In the genomic region with DNA sequence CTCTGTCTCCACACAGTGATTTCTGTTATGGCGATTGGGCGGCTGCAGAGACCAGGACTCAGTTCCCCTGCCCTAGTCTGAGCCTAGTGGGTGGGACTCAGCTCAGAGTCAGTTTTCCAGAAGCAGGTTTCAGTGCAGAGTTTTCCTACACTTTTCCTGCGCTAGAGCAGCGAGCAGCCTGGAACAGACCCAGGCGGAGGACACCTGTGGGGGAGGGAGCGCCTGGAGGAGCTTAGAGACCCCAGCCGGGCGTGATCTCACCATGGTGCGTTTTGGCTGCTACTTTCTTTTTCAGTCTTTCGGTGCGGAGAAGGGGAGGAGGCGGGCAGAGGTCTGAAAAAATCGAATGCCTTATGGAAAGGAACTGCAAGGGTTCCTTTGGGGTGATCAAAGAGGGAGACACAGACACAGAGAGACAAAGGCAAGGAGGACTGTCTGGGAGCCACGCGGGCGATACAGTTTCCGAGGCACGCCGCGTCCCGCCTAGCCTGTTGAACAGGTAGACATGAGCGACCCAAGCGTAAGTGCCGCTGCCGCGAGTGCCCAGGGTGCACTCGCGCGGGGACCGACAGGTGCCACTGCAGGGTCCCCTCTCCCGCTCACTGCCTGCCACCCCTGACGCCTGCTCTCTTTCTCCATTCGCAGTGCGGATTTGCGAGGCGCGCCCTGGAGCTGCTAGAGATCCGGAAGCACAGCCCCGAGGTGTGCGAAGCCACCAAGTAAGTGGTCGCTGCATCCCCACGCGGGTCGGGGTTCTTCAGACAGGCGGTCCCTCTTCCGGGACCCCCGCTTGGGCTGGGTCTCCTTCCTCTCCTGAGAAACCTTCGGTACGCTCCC, we compare ENCODE assay signal across 1 cellular context.
TF ChIP-seq lines count a peak whose summit lies in the region.

A gene with protein sequence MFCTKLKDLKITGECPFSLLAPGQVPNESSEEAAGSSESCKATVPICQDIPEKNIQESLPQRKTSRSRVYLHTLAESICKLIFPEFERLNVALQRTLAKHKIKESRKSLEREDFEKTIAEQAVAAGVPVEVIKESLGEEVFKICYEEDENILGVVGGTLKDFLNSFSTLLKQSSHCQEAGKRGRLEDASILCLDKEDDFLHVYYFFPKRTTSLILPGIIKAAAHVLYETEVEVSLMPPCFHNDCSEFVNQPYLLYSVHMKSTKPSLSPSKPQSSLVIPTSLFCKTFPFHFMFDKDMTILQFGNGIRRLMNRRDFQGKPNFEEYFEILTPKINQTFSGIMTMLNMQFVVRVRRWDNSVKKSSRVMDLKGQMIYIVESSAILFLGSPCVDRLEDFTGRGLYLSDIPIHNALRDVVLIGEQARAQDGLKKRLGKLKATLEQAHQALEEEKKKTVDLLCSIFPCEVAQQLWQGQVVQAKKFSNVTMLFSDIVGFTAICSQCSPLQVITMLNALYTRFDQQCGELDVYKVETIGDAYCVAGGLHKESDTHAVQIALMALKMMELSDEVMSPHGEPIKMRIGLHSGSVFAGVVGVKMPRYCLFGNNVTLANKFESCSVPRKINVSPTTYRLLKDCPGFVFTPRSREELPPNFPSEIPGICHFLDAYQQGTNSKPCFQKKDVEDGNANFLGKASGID (plus strand): TSS at position 148 of the 837 bp plus-strand sequence. CDS start 30,020 bp downstream, outside the sequence.

TF ChIP-seq in HEK293, 187 proteins besides CTCF, POLR2A, EP300 and RAD21 (continued from another document and continues in another):
- TF ChIP-seq SP2 (tag by site-specific recombination; IDR thresholded peaks at IDR 0.05) = no peak
- TF ChIP-seq, protein P1, sequence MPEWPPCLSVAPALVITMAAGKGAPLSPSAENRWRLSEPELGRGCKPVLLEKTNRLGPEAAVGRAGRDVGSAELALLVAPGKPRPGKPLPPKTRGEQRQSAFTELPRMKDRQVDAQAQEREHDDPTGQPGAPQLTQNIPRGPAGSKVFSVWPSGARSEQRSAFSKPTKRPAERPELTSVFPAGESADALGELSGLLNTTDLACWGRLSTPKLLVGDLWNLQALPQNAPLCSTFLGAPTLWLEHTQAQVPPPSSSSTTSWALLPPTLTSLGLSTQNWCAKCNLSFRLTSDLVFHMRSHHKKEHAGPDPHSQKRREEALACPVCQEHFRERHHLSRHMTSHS (tag by site-specific recombination; IDR thresholded peaks at IDR 0.05) = no peak
- TF ChIP-seq ZNF133 (tag by site-specific recombination; IDR thresholded peaks at IDR 0.05) = no peak
- no peak for TF ChIP-seq ZBTB7A (tag by site-specific recombination; IDR thresholded peaks at IDR 0.05; ENCODE audit: low read depth)
- no peak for TF ChIP-seq ZBTB1 (tag by site-specific recombination; IDR thresholded peaks at IDR 0.05)
- TF ChIP-seq, protein P2, sequence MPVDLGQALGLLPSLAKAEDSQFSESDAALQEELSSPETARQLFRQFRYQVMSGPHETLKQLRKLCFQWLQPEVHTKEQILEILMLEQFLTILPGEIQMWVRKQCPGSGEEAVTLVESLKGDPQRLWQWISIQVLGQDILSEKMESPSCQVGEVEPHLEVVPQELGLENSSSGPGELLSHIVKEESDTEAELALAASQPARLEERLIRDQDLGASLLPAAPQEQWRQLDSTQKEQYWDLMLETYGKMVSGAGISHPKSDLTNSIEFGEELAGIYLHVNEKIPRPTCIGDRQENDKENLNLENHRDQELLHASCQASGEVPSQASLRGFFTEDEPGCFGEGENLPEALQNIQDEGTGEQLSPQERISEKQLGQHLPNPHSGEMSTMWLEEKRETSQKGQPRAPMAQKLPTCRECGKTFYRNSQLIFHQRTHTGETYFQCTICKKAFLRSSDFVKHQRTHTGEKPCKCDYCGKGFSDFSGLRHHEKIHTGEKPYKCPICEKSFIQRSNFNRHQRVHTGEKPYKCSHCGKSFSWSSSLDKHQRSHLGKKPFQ (tag by site-specific recombination; IDR thresholded peaks at IDR 0.05) = no peak; the same call in 1 of the 2 replicates
- TF ChIP-seq, protein P3, sequence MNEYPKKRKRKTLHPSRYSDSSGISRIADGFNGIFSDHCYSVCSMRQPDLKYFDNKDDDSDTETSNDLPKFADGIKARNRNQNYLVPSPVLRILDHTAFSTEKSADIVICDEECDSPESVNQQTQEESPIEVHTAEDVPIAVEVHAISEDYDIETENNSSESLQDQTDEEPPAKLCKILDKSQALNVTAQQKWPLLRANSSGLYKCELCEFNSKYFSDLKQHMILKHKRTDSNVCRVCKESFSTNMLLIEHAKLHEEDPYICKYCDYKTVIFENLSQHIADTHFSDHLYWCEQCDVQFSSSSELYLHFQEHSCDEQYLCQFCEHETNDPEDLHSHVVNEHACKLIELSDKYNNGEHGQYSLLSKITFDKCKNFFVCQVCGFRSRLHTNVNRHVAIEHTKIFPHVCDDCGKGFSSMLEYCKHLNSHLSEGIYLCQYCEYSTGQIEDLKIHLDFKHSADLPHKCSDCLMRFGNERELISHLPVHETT (tag by site-specific recombination; IDR thresholded peaks at IDR 0.05) = no peak
- no peak for TF ChIP-seq ZNF423 (tag by site-specific recombination; IDR thresholded peaks at IDR 0.05)
- TF ChIP-seq, protein P4, sequence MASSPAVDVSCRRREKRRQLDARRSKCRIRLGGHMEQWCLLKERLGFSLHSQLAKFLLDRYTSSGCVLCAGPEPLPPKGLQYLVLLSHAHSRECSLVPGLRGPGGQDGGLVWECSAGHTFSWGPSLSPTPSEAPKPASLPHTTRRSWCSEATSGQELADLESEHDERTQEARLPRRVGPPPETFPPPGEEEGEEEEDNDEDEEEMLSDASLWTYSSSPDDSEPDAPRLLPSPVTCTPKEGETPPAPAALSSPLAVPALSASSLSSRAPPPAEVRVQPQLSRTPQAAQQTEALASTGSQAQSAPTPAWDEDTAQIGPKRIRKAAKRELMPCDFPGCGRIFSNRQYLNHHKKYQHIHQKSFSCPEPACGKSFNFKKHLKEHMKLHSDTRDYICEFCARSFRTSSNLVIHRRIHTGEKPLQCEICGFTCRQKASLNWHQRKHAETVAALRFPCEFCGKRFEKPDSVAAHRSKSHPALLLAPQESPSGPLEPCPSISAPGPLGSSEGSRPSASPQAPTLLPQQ (tag by site-specific recombination; IDR thresholded peaks at IDR 0.05) = 0 out of 2 replicates have a peak, but pooled peaks have one; percentile 20
- TF ChIP-seq, protein P5, sequence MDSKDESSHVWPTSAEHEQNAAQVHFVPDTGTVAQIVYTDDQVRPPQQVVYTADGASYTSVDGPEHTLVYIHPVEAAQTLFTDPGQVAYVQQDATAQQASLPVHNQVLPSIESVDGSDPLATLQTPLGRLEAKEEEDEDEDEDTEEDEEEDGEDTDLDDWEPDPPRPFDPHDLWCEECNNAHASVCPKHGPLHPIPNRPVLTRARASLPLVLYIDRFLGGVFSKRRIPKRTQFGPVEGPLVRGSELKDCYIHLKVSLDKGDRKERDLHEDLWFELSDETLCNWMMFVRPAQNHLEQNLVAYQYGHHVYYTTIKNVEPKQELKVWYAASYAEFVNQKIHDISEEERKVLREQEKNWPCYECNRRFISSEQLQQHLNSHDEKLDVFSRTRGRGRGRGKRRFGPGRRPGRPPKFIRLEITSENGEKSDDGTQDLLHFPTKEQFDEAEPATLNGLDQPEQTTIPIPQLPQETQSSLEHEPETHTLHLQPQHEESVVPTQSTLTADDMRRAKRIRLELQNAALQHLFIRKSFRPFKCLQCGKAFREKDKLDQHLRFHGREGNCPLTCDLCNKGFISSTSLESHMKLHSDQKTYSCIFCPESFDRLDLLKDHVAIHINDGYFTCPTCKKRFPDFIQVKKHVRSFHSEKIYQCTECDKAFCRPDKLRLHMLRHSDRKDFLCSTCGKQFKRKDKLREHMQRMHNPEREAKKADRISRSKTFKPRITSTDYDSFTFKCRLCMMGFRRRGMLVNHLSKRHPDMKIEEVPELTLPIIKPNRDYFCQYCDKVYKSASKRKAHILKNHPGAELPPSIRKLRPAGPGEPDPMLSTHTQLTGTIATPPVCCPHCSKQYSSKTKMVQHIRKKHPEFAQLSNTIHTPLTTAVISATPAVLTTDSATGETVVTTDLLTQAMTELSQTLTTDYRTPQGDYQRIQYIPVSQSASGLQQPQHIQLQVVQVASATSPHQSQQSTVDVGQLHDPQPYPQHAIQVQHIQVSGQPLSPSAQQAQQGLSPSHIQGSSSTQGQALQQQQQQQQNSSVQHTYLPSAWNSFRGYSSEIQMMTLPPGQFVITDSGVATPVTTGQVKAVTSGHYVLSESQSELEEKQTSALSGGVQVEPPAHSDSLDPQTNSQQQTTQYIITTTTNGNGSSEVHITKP (tag by site-specific recombination; IDR thresholded peaks at IDR 0.05) = peak; percentile 38
- TF ChIP-seq, protein P6, sequence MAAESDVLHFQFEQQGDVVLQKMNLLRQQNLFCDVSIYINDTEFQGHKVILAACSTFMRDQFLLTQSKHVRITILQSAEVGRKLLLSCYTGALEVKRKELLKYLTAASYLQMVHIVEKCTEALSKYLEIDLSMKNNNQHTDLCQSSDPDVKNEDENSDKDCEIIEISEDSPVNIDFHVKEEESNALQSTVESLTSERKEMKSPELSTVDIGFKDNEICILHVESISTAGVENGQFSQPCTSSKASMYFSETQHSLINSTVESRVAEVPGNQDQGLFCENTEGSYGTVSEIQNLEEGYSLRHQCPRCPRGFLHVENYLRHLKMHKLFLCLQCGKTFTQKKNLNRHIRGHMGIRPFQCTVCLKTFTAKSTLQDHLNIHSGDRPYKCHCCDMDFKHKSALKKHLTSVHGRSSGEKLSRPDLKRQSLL (tag by site-specific recombination; IDR thresholded peaks at IDR 0.05) = peak; percentile 32; the same call in 1 of the 2 replicates
- TF ChIP-seq, protein P7, sequence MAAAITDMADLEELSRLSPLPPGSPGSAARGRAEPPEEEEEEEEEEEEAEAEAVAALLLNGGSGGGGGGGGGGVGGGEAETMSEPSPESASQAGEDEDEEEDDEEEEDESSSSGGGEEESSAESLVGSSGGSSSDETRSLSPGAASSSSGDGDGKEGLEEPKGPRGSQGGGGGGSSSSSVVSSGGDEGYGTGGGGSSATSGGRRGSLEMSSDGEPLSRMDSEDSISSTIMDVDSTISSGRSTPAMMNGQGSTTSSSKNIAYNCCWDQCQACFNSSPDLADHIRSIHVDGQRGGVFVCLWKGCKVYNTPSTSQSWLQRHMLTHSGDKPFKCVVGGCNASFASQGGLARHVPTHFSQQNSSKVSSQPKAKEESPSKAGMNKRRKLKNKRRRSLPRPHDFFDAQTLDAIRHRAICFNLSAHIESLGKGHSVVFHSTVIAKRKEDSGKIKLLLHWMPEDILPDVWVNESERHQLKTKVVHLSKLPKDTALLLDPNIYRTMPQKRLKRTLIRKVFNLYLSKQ (tag by site-specific recombination; IDR thresholded peaks at IDR 0.05; ENCODE audit: borderline replicate concordance) = no peak
- TF ChIP-seq ZNF626 (tag by site-specific recombination; IDR thresholded peaks at IDR 0.05) = no peak
- no peak for TF ChIP-seq ZNF23 (tag by site-specific recombination; IDR thresholded peaks at IDR 0.05; ENCODE audit: borderline replicate concordance)
- TF ChIP-seq ZNF37A (tag by site-specific recombination; IDR thresholded peaks at IDR 0.05) = no peak
- TF ChIP-seq, protein P8, sequence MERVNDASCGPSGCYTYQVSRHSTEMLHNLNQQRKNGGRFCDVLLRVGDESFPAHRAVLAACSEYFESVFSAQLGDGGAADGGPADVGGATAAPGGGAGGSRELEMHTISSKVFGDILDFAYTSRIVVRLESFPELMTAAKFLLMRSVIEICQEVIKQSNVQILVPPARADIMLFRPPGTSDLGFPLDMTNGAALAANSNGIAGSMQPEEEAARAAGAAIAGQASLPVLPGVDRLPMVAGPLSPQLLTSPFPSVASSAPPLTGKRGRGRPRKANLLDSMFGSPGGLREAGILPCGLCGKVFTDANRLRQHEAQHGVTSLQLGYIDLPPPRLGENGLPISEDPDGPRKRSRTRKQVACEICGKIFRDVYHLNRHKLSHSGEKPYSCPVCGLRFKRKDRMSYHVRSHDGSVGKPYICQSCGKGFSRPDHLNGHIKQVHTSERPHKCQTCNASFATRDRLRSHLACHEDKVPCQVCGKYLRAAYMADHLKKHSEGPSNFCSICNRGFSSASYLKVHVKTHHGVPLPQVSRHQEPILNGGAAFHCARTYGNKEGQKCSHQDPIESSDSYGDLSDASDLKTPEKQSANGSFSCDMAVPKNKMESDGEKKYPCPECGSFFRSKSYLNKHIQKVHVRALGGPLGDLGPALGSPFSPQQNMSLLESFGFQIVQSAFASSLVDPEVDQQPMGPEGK (tag by site-specific recombination; IDR thresholded peaks at IDR 0.05) = peak; percentile 22; the same call in 1 of the 2 replicates
- no peak for TF ChIP-seq ZFP3 (tag by site-specific recombination; IDR thresholded peaks at IDR 0.05; ENCODE audit: low read depth)
- TF ChIP-seq ZNF266 (tag by site-specific recombination; IDR thresholded peaks at IDR 0.05; ENCODE audit: low read depth) = no peak
- TF ChIP-seq WT1 (tag by site-specific recombination; IDR thresholded peaks at IDR 0.05) = no peak
- TF ChIP-seq OSR2 (tag by site-specific recombination; IDR thresholded peaks at IDR 0.05) = no peak
- TF ChIP-seq ZNF10 (tag by site-specific recombination; IDR thresholded peaks at IDR 0.05) = no peak
- TF ChIP-seq, protein P9, sequence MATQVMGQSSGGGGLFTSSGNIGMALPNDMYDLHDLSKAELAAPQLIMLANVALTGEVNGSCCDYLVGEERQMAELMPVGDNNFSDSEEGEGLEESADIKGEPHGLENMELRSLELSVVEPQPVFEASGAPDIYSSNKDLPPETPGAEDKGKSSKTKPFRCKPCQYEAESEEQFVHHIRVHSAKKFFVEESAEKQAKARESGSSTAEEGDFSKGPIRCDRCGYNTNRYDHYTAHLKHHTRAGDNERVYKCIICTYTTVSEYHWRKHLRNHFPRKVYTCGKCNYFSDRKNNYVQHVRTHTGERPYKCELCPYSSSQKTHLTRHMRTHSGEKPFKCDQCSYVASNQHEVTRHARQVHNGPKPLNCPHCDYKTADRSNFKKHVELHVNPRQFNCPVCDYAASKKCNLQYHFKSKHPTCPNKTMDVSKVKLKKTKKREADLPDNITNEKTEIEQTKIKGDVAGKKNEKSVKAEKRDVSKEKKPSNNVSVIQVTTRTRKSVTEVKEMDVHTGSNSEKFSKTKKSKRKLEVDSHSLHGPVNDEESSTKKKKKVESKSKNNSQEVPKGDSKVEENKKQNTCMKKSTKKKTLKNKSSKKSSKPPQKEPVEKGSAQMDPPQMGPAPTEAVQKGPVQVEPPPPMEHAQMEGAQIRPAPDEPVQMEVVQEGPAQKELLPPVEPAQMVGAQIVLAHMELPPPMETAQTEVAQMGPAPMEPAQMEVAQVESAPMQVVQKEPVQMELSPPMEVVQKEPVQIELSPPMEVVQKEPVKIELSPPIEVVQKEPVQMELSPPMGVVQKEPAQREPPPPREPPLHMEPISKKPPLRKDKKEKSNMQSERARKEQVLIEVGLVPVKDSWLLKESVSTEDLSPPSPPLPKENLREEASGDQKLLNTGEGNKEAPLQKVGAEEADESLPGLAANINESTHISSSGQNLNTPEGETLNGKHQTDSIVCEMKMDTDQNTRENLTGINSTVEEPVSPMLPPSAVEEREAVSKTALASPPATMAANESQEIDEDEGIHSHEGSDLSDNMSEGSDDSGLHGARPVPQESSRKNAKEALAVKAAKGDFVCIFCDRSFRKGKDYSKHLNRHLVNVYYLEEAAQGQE (tag by site-specific recombination; IDR thresholded peaks at IDR 0.05) = no peak
- TF ChIP-seq, protein P10, sequence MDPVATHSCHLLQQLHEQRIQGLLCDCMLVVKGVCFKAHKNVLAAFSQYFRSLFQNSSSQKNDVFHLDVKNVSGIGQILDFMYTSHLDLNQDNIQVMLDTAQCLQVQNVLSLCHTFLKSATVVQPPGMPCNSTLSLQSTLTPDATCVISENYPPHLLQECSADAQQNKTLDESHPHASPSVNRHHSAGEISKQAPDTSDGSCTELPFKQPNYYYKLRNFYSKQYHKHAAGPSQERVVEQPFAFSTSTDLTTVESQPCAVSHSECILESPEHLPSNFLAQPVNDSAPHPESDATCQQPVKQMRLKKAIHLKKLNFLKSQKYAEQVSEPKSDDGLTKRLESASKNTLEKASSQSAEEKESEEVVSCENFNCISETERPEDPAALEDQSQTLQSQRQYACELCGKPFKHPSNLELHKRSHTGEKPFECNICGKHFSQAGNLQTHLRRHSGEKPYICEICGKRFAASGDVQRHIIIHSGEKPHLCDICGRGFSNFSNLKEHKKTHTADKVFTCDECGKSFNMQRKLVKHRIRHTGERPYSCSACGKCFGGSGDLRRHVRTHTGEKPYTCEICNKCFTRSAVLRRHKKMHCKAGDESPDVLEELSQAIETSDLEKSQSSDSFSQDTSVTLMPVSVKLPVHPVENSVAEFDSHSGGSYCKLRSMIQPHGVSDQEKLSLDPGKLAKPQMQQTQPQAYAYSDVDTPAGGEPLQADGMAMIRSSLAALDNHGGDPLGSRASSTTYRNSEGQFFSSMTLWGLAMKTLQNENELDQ (tag by site-specific recombination; IDR thresholded peaks at IDR 0.05; ENCODE audit: low read depth) = no peak
